ENCODE assay signal across 19 cellular contexts in genomic region chr10:95572451-95572850, GRCh38. TPM values are rescaled to one million over a fixed set of nuclear protein-coding genes. Genes with fewer than 3 reads are reported as not detected.
DNase-seq lines count a peak whose midpoint lies in the region; ATAC-seq, FAIRE-seq and TF ChIP-seq lines count a peak whose summit lies in the region.
"Had no signal": no experiment of that assay in that cellular context is flagged by ENCODE, and none has a peak within 500 bp of the region (broad histone marks: within the 10 kb centered on the region; RNA-seq: fewer than 3 reads in every experiment).

No MANE protein-coding gene starts in this region.

- H3K4me3 ChIP-seq in H1 (ENCODE audit: extremely low read depth in 1 of 4, insufficient read depth in 2 of 4, low read depth in 3 of 4, low read length in 4 of 4), result no peak overlapping the region
- H3K4me3 ChIP-seq in neural progenitor cell, result no peak overlapping the region
- H3K4me3 ChIP-seq in subcutaneous abdominal adipose tissue (ENCODE audit: low read depth in 1 of 5, low read length in 5 of 5), result peak overlapping the region in 4 of 5 donors; percentile 14 to 39 (median 28)
- no peak overlapping the region for H3K4me3 ChIP-seq in pancreas
- H3K4me3 ChIP-seq: BLaER1 treated with 17β-estradiol and CSF1 and Interleukin-3, amounts not matched to agents 10 nM and 100 nM; Peyer's patch had no signal

- TF ChIP-seq POLR2A in H1 (IDR thresholded peaks at IDR 0.05; ENCODE audit: control extremely low read depth in 1 of 2, low read depth in 2 of 2, low read length in 2 of 2), result no peak

- H3K79me2 ChIP-seq in H1 (ENCODE audit: control insufficient read depth in 1 of 2, insufficient read depth in 2 of 2, low read length in 2 of 2) (no peaks in the 10 kb centered on the region), neural progenitor cell (ENCODE audit: low read depth) (no peaks in the 10 kb centered on the region)

- H4K5ac ChIP-seq in H1 (ENCODE audit: insufficient read length, low read depth, low read length), result no peak overlapping the region

- no peak overlapping the region for H3K27ac ChIP-seq in H1 (ENCODE audit: low read depth, low read length)
- H3K27ac ChIP-seq in neural progenitor cell, result no peak overlapping the region
- H3K27ac ChIP-seq in subcutaneous abdominal adipose tissue (ENCODE audit: low read depth, low read length), result no peak overlapping the region
- H3K27ac ChIP-seq in RWPE1, result no peak overlapping the region
- no peak overlapping the region for H3K27ac ChIP-seq in pancreas
- H3K27ac ChIP-seq: BLaER1 treated with 17β-estradiol and CSF1 and Interleukin-3, amounts not matched to agents 10 nM and 100 nM; Peyer's patch had no signal

- H3K79me1 ChIP-seq in H1 (ENCODE audit: low read depth, low read length), result no peaks in the 10 kb centered on the region

- DNase-seq in NCI-H69 (lab: John Stamatoyannopoulos, UW) (peak; percentile 2), H1 (ENCODE audit: low read depth in 1 of 2, low spot score in 2 of 2) (no peak), neural progenitor cell (ENCODE audit: low spot score) (peak; percentile 37), RWPE1 (ENCODE audit: low spot score) (no peak), pancreas (no peak)
- DNase-seq: CD8-positive, alpha-beta memory T cell; DMS53; GOT3; KG1; MV-4-11; NCI-H187 treated with DMSO at 0.1 percent for 48 hours; NCI-H446; NCI-H526 treated with DMSO at 0.1 percent for 48 hours; Right ventricle myocardium superior had no signal

- TF ChIP-seq CTCF in H1 (IDR thresholded peaks at IDR 0.05; ENCODE audit: control extremely low read depth in 1 of 3, insufficient read depth in 1 of 3, low read depth in 1 of 3, low read length in 3 of 3) (no peak), neural progenitor cell (IDR thresholded peaks at IDR 0.05) (no peak), RWPE1 (conservative IDR thresholded peaks at IDR 0.05; ENCODE audit: low read depth) (no peak), pancreas (IDR thresholded peaks at IDR 0.05) (no peak)

- no peaks in the 10 kb centered on the region for H3K36me3 Mint-ChIP-seq in neural progenitor cell
- H3K36me3 Mint-ChIP-seq: CD8-positive, alpha-beta memory T cell had no signal

- no peak overlapping the region for H2BK5ac ChIP-seq in H1 (ENCODE audit: low read depth, low read length)

- no peak for ATAC-seq in activated CD4-positive, CD25-positive, alpha-beta regulatory T cell treated with anti-CD3 and anti-CD28 coated beads, Interleukin-2, amount 50 U/mL, for 24 hours
- ATAC-seq in pancreas, result no peak

- TF ChIP-seq RAD21 in H1 (IDR thresholded peaks at IDR 0.05 in 1 of 2, conservative IDR thresholded peaks at IDR 0.05 in 1 of 2; ENCODE audit: low read depth in 2 of 2, low read length in 2 of 2), result no peak

- no peak for TF ChIP-seq EP300 in H1 (IDR thresholded peaks at IDR 0.05; ENCODE audit: borderline replicate concordance in 1 of 2, low read depth in 2 of 2, low read length in 2 of 2)

- H3K36me3 ChIP-seq in H1 (ENCODE audit: control insufficient read depth in 2 of 4, insufficient read depth in 4 of 4, low read length in 3 of 4) (no peaks in the 10 kb centered on the region), neural progenitor cell (no peaks in the 10 kb centered on the region), subcutaneous abdominal adipose tissue (ENCODE audit: control insufficient read depth in 5 of 5, insufficient read depth in 5 of 5, low read length in 5 of 5) (no peaks in the 10 kb centered on the region), pancreas (no peaks in the 10 kb centered on the region)
- H3K36me3 ChIP-seq: BLaER1 treated with 17β-estradiol and CSF1 and Interleukin-3, amounts not matched to agents 10 nM and 100 nM; Peyer's patch had no signal

- H2BK15ac ChIP-seq in H1 (ENCODE audit: low read length), result no peak overlapping the region

- H4K91ac ChIP-seq in H1 (replicated peaks; ENCODE audit: insufficient read length, low read length), result no peak overlapping the region

- H3K27ac Mint-ChIP-seq in neural progenitor cell, result peak overlapping the region; percentile 65
- H3K27ac Mint-ChIP-seq: CD8-positive, alpha-beta memory T cell had no signal

- H3K4me2 ChIP-seq in H1 (ENCODE audit: insufficient read depth in 1 of 2, low read depth in 2 of 2, low read length in 2 of 2) (no peak overlapping the region), neural progenitor cell (peak overlapping the region; percentile 70)

- no peaks in the 10 kb centered on the region for H3K23me2 ChIP-seq in H1 (ENCODE audit: low read depth, low read length)

- no peak overlapping the region for H3K18ac ChIP-seq in H1 (ENCODE audit: extremely low read depth, low read length)

- POLR2A ChIA-PET in H1 (lab: Charles Lee; ENCODE audit: partially characterized antibody), result no interaction called here
- POLR2A ChIA-PET in RWPE1 (lab: Yijun Ruan, JAX; ENCODE audit: low non-redundant PET), result no interaction called here

- H3K27me3 ChIP-seq in H1 (replicated peaks in 1 of 4; ENCODE audit: control insufficient read depth in 3 of 4, extremely low read depth in 1 of 4, insufficient read depth in 3 of 4, low read length in 3 of 4) (no peaks in the 10 kb centered on the region), neural progenitor cell (no peaks in the 10 kb centered on the region), subcutaneous abdominal adipose tissue (ENCODE audit: control insufficient read depth in 5 of 5, insufficient read depth in 4 of 5, low read length in 5 of 5) (no peaks in the 10 kb centered on the region), pancreas (no peaks in the 10 kb centered on the region)
- H3K27me3 ChIP-seq: BLaER1 treated with 17β-estradiol and CSF1 and Interleukin-3, amounts not matched to agents 10 nM and 100 nM; Peyer's patch had no signal

- peak overlapping the region; percentile 54 for H3K4me3 Mint-ChIP-seq in neural progenitor cell
- H3K4me3 Mint-ChIP-seq: CD8-positive, alpha-beta memory T cell had no signal

- H3K4me1 ChIP-seq in H1 (replicated peaks in 1 of 4; ENCODE audit: control insufficient read depth in 3 of 4, insufficient read depth in 4 of 4, low read length in 3 of 4) (no peaks in the 10 kb centered on the region), neural progenitor cell (peaks cover 16% of the 10 kb centered on the region), subcutaneous abdominal adipose tissue (ENCODE audit: control insufficient read depth in 5 of 5, insufficient read depth in 5 of 5, low read length in 5 of 5) (peaks cover 0 to 12% (median 8%) of the 10 kb centered on the region in 5 donors), pancreas (no peaks in the 10 kb centered on the region)

- no peak overlapping the region for H4K8ac ChIP-seq in H1 (ENCODE audit: extremely low read depth, insufficient read depth, low read length)

- H3K27me3 Mint-ChIP-seq in neural progenitor cell (ENCODE audit: insufficient read depth, low read depth), result peaks cover 7% of the 10 kb centered on the region

- no peak for FAIRE-seq in H1 (lab: Jason Lieb, UNC)
- no peak for FAIRE-seq in pancreas (lab: Jason Lieb, UNC)
- FAIRE-seq: GM12891 had no signal

- intact Hi-C loops in pancreas (cut with DNase I), result no loop called here

- H3K9me3 Mint-ChIP-seq in neural progenitor cell, result no peaks in the 10 kb centered on the region
- H3K9me3 Mint-ChIP-seq: CD8-positive, alpha-beta memory T cell had no signal

- no peak overlapping the region for H2BK20ac ChIP-seq in H1 (ENCODE audit: low read length)

- H3K14ac ChIP-seq in H1 (ENCODE audit: insufficient read length), result no peak overlapping the region

- no peak overlapping the region for H3K56ac ChIP-seq in H1 (replicated peaks; ENCODE audit: insufficient read length, low read depth, low read length)

- CTCF ChIA-PET in H1 (lab: Charles Lee; ENCODE audit: partially characterized antibody), result no interaction called here
- CTCF ChIA-PET in RWPE1 (lab: Yijun Ruan, JAX), result no interaction called here

- H3F3A ChIP-seq in neural progenitor cell (ENCODE audit: low read depth), result peaks cover 8% of the 10 kb centered on the region

- H2BK120ac ChIP-seq in H1 (replicated peaks; ENCODE audit: low read depth, low read length), result no peak overlapping the region

- H3K4me1 Mint-ChIP-seq in neural progenitor cell, result peaks cover 19% of the 10 kb centered on the region
- H3K4me1 Mint-ChIP-seq: CD8-positive, alpha-beta memory T cell had no signal

- H2AFZ ChIP-seq in H1 (ENCODE audit: low read length), result peak overlapping the region; percentile 70; the same call in 1 of the 2 replicates
- peak overlapping the region; percentile 92 for H2AFZ ChIP-seq in neural progenitor cell (replicated peaks)

- 84% methylated on average over 6 of the region's 7 CpGs; no CpG with 5 or more reads in 1 of the 2 experiments for WGBS in H1 (ENCODE audit: extremely low coverage in 1 of 2, insufficient coverage in 1 of 2, insufficient read length in 1 of 2, insufficient replicate concordance in 2 of 2, low coverage in 1 of 2, low lambda C conversion rate in 2 of 2, missing lambda C conversion rate in 1 of 2), 2 experiments
- WGBS in pancreas, 2 donors, result 84 to 91% methylated on average over 7 of the region's 7 CpGs

- H3K4ac ChIP-seq in H1 (replicated peaks; ENCODE audit: insufficient read length, low read depth, low read length), result no peak overlapping the region

- H3K9me3 ChIP-seq in H1 (ENCODE audit: insufficient read depth in 2 of 2, low read depth in 1 of 2, low read length in 1 of 2) (no peaks in the 10 kb centered on the region), neural progenitor cell (ENCODE audit: low read depth) (no peaks in the 10 kb centered on the region), subcutaneous abdominal adipose tissue (ENCODE audit: control insufficient read depth in 5 of 5, low read length in 5 of 5) (no peaks in the 10 kb centered on the region), pancreas (no peaks in the 10 kb centered on the region)
- H3K9me3 ChIP-seq: BLaER1 treated with 17β-estradiol and CSF1 and Interleukin-3, amounts not matched to agents 10 nM and 100 nM; Peyer's patch had no signal

- no peaks in the 10 kb centered on the region for H4K20me1 ChIP-seq in H1 (replicated peaks in 1 of 2; ENCODE audit: control insufficient read depth in 1 of 2, insufficient read depth in 2 of 2, low read length in 2 of 2)
- H4K20me1 ChIP-seq in neural progenitor cell (ENCODE audit: low read depth), result no peaks in the 10 kb centered on the region
- H4K20me1 ChIP-seq: BLaER1 treated with 17β-estradiol and CSF1 and Interleukin-3, amounts not matched to agents 10 nM and 100 nM had no signal

- H2BK12ac ChIP-seq in H1 (ENCODE audit: low read depth, low read length), result no peak overlapping the region

- H3K9ac ChIP-seq in H1 (replicated peaks in 1 of 4; ENCODE audit: extremely low read depth in 1 of 4, low read depth in 3 of 4, low read length in 3 of 4) (no peak overlapping the region), neural progenitor cell (no peak overlapping the region), subcutaneous abdominal adipose tissue (ENCODE audit: low read length in 5 of 5) (peak overlapping the region in 1 of 5 donors; percentile 36)
- H3K9ac ChIP-seq: BLaER1 treated with 17β-estradiol and CSF1 and Interleukin-3, amounts not matched to agents 10 nM and 100 nM had no signal

- H3K23ac ChIP-seq in H1 (ENCODE audit: insufficient read length), result no peak overlapping the region

- H2AK5ac ChIP-seq in H1 (ENCODE audit: low read depth, low read length), result no peak overlapping the region

RNA-seq across cellular contexts. Expression of gene SORBS1, which starts 11.3 kb away (rescaled TPM):
- 35.0 and 36.3 TPM in 2 replicates for total RNA-seq in H1 (2021; fragmentation: NEBNext Ultra II Directional; extraction: Animal tissue kit (Norgen Biotek cat#: 25700))
- polyA plus RNA-seq in H1 (2011; rRNA removed) (16.0 and 17.5 TPM in 2 replicates), pancreas (10 to 100 TPM; 11.4 to 13.3 TPM)
- 17.4 TPM for polyA plus RNA-seq in H1 (2011; cell fraction: cytosol; rRNA removed)
- 38.7 TPM for polyA plus RNA-seq in H1 (2011; cell fraction: nucleus; rRNA removed)
- 17.4 to 23.9 TPM (median 20.8 TPM) in 4 replicates for polyA plus RNA-seq in H1 (2012, experiment 1 of 2)
- 2.6 TPM for polyA plus RNA-seq in H1 (2012, experiment 2 of 2)
- polyA plus RNA-seq in H1 (2013, experiment 1 of 2), result 14.4 TPM
- 13.5 TPM for polyA plus RNA-seq in H1 (2013, experiment 2 of 2)
- 46.4 and 54.3 TPM in 2 replicates for polyA minus RNA-seq in H1 (2011; rRNA and poly(A)+ RNA removed)
- 19.2 TPM for polyA minus RNA-seq in H1 (2011; cell fraction: cytosol; rRNA and poly(A)+ RNA removed)
- polyA minus RNA-seq in H1 (2011; cell fraction: nucleus; rRNA and poly(A)+ RNA removed), result 61.9 TPM
- total RNA-seq in neural progenitor cell (ENCODE audit: low replicate concordance) (10.1 and 16.1 TPM in 2 replicates), pancreas (10 to 100 TPM; 14.4 to 25.6 (median 17.8) TPM)

Comparison
In these comparisons a context has a peak if more than half of its experiments do, and no peak if none do; other contexts are left out.
1. DNase-seq: peak in NCI-H69 (single experiment) and neural progenitor cell (single experiment); none in H1 (0 of 2), RWPE1 (single experiment) and pancreas (0 of 6).
2. H3K4me3 ChIP-seq: peak in subcutaneous abdominal adipose tissue (4 of 5); none in H1 (0 of 4), neural progenitor cell (single experiment) and pancreas (0 of 4).